8 cellular contexts compared by ENCODE assay signal in the genomic region with DNA sequence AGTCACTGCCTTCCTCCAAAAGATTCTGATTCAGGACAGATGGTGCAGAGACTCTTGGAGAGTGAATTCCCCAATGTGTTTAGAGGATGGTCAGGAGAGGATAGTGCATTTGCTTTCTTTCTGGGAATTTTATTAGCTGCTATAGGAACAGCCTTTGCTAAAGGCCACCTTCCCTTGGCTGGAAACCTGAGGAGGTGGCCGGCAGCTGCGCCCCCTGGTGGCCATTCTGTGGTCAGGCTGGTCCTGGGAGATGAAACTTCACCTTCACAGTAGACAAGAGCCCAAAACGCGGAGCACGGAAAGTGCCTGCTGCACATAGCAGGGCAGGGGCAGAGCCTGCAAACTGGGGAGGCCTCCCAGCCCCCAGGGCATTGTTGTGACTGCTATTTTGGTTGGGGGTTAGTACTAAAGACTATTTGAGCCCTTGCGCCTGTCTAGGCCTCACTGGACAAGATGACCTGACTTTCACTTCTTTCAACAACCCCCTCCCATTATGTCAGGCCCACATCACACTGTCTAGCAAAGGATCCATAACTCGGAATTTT. TPM values are rescaled to one million over a fixed set of nuclear protein-coding genes. Genes with fewer than 3 reads are reported as not detected.
DNase-seq lines count a peak whose midpoint lies in the region; ATAC-seq and TF ChIP-seq lines count a peak whose summit lies in the region.

No MANE protein-coding gene starts in this region.

- intact Hi-C loops in stomach (cut with DNase I; ENCODE audit: low total_unique reads): no loop called here

- H3K4me1 Mint-ChIP-seq in HFFc6 (ENCODE audit: low read depth) (no peaks in the 10 kb centered on the region), neural crest cell (peaks cover 6% of the 10 kb centered on the region)

- H3K27me3 ChIP-seq in stomach: no peaks in the 10 kb centered on the region

- H3K9me3 Mint-ChIP-seq in HFFc6 (no peaks in the 10 kb centered on the region), neural crest cell (no peaks in the 10 kb centered on the region)

- no peaks in the 10 kb centered on the region for H3K9me3 ChIP-seq in stomach

- no peak overlapping the region for H3K4me3 Mint-ChIP-seq in HFFc6
- no peak overlapping the region for H3K4me3 Mint-ChIP-seq in neural crest cell

- H3K4me1 ChIP-seq in stomach: peaks cover 29 to 44% (median 39%) of the 10 kb centered on the region in 4 donors

- H3K27ac Mint-ChIP-seq in HFFc6 (no peak overlapping the region), neural crest cell (ENCODE audit: unreplicated experiment) (no peak overlapping the region)

- peaks cover 5% of the 10 kb centered on the region for H3K27me3 Mint-ChIP-seq in HFFc6 (ENCODE audit: insufficient read depth)
- H3K27me3 Mint-ChIP-seq in neural crest cell (ENCODE audit: low read depth): no peaks in the 10 kb centered on the region

- TF ChIP-seq CTCF in HFFc6 (IDR thresholded peaks at IDR 0.05) (peak; percentile 99), neural crest cell (conservative IDR thresholded peaks at IDR 0.05) (peak; percentile 96), stomach (IDR thresholded peaks at IDR 0.05) (peak in 5 of 7 experiments; percentile 66 to 97 (median 92))

- ATAC-seq in GM21423 (IDR thresholded peaks at IDR 0.05; ENCODE audit: unreplicated experiment): no peak

- peaks cover 8% of the 10 kb centered on the region; the same call in 1 of the 2 replicates for H3K36me3 Mint-ChIP-seq in HFFc6 (ENCODE audit: low read depth)
- peaks cover 3% of the 10 kb centered on the region for H3K36me3 Mint-ChIP-seq in neural crest cell (ENCODE audit: low read depth)

- no peak for TF ChIP-seq POLR2A in stomach (IDR thresholded peaks at IDR 0.05)

- WGBS in stomach, 5 donors: 31 to 39% (median 38%) methylated on average over 7 of the region's 7 CpGs

- no peak for TF ChIP-seq EP300 in stomach (IDR thresholded peaks at IDR 0.05)

- DNase-seq in DMS153 (lab: John Stamatoyannopoulos, UW): peak; percentile 8
- DNase-seq in HFFc6: peak; percentile 33
- peak; percentile 73 for DNase-seq in OCI-M1 (lab: John Stamatoyannopoulos, UW)
- peak; percentile 71 to 75 for DNase-seq in activated T-cell treated with anti-CD3 and anti-CD28 coated beads, Interleukin-2, amount 50 U/mL, for 48 hours
- DNase-seq in fibroblast of peridontal ligament (ENCODE audit: extremely low read depth): peak; percentile 51
- DNase-seq in neural crest cell (ENCODE audit: low read depth, low spot score): peak; percentile 66
- peak; percentile 82 for DNase-seq in stomach

- peak overlapping the region in 2 of 5 donors; percentile 11 to 44 for H3K27ac ChIP-seq in stomach

- H3K4me3 ChIP-seq in stomach: no peak overlapping the region

- peaks cover 9 to 48% (median 41%) of the 10 kb centered on the region in 4 donors for H3K36me3 ChIP-seq in stomach

RNA-seq across cellular contexts. Expression of a gene that starts 34.3 kb away (rescaled TPM):
- 10 to 100 TPM; 40.7 to 51.2 (median 48.6) TPM for total RNA-seq in HFFc6 (2021; fragmentation: NEBNext Ultra II Directional; extraction: Animal tissue kit (Norgen Biotek cat#: 25700))
- 46.6 and 47.8 TPM in 2 replicates for total RNA-seq in neural crest cell
- total RNA-seq in stomach: 10 to 100 TPM in 4 of 5 donors, 1 to 10 TPM in 1; 9.8 to 64.3 (median 32.7) TPM
- polyA plus RNA-seq in stomach: 10 to 100 TPM; 15.5 to 31.5 (median 26.3) TPM

RNA-seq across cellular contexts. Expression of a gene that starts 43.2 kb away (rescaled TPM):
- 10 to 100 TPM; 18.9 to 23.2 (median 20.9) TPM for total RNA-seq in HFFc6 (2021; fragmentation: NEBNext Ultra II Directional; extraction: Animal tissue kit (Norgen Biotek cat#: 25700))
- total RNA-seq in neural crest cell: 50.4 and 50.5 TPM in 2 replicates
- total RNA-seq in stomach: 10 to 100 TPM in 4 of 5 donors, 1 to 10 TPM in 1; 8.0 to 34.4 (median 27.7) TPM
- polyA plus RNA-seq in stomach: 10 to 100 TPM; 31.9 to 59.7 (median 49.6) TPM

RNA-seq across cellular contexts. Expression of a gene that starts 45.0 kb away (rescaled TPM):
- not detected for total RNA-seq in HFFc6 (2021; fragmentation: NEBNext Ultra II Directional; extraction: Animal tissue kit (Norgen Biotek cat#: 25700))
- total RNA-seq in neural crest cell (0.63 TPM in 1 of 2 replicates, not detected in the other), stomach (100 to 1,000 TPM in 1 of 5 donors, 10 to 100 TPM in 3, 1 to 10 TPM in 1; 9.5 to 170 (median 14.0) TPM)
- 10 to 100 TPM in 1 of 3 donors, 1 to 10 TPM in 2; 2.2 to 10.0 (median 3.1) TPM for polyA plus RNA-seq in stomach

RNA-seq across cellular contexts. Expression of a gene that starts 53.0 kb away (rescaled TPM):
- total RNA-seq in HFFc6 (2021; fragmentation: NEBNext Ultra II Directional; extraction: Animal tissue kit (Norgen Biotek cat#: 25700)): 10 to 100 TPM; 27.8 to 32.7 (median 30.9) TPM
- total RNA-seq in neural crest cell (95.0 and 95.2 TPM in 2 replicates), stomach (100 to 1,000 TPM in 4 of 5 donors, 10 to 100 TPM in 1; 76.5 to 488 (median 141) TPM)
- polyA plus RNA-seq in stomach: 10 to 100 TPM in 1 of 3 donors, 1 to 10 TPM in 2; 3.8 to 20.0 (median 6.4) TPM

Comparison
In these comparisons a context has a peak if more than half of its experiments do, and no peak if none do; other contexts are left out.
1. DNase-seq: peak in every context shown above with its lines; median percentile 82 in stomach; 73 in OCI-M1; 73 in activated T-cell treated with anti-CD3 and anti-CD28 coated beads, Interleukin-2, amount 50 U/mL, for 48 hours; 66 in neural crest cell; 51 in fibroblast of peridontal ligament; 33 in HFFc6; 8 in DMS153.